In genomic region chr18:75727479-75727878, GRCh38 we compare ENCODE assay signal across 8 cellular contexts.
DNase-seq lines count a peak whose midpoint lies in the region; ATAC-seq and TF ChIP-seq lines count a peak whose summit lies in the region.

No MANE protein-coding gene starts in this region.

- H2AFZ ChIP-seq in SK-N-SH (ENCODE audit: low read depth) (no peak overlapping the region), Loucy (ENCODE audit: low read length) (no peak overlapping the region)

- H3K36me3 ChIP-seq in SK-N-SH (replicated peaks in 1 of 2; ENCODE audit: control insufficient read depth in 1 of 2, insufficient read depth in 2 of 2, low read length in 1 of 2) (no peaks in the 10 kb centered on the region), Loucy (ENCODE audit: insufficient read depth, low read length) (no peaks in the 10 kb centered on the region)

- H3K4me3 ChIP-seq in SK-N-SH (ENCODE audit: low read depth in 2 of 2, low read length in 1 of 2) = no peak overlapping the region
- H3K4me3 ChIP-seq in Loucy (ENCODE audit: low read length, poor library complexity, severe bottlenecking) = no peak overlapping the region
- no peak overlapping the region for H3K4me3 ChIP-seq in WI38 (ENCODE audit: low read depth, low read length)

- H3K4me1 ChIP-seq in SK-N-SH (ENCODE audit: control insufficient read depth in 1 of 2, insufficient read depth in 2 of 2, low read depth in 1 of 2, low read length in 1 of 2) = no peaks in the 10 kb centered on the region
- H3K4me1 ChIP-seq in Loucy (ENCODE audit: insufficient read depth, low read length, poor library complexity, severe bottlenecking) = no peaks in the 10 kb centered on the region

- H3K9ac ChIP-seq in SK-N-SH = no peak overlapping the region
- no peak overlapping the region for H3K9ac ChIP-seq in Loucy (ENCODE audit: low read depth, low read length, poor library complexity, severe bottlenecking)

- 33% methylated on average over 5 of the region's 7 CpGs for WGBS in SK-N-SH (ENCODE audit: low lambda C conversion rate)

- no peak for TF ChIP-seq EP300 in SK-N-SH (IDR thresholded peaks at IDR 0.05; ENCODE audit: borderline replicate concordance in 1 of 2, low read depth in 1 of 2, low read length in 1 of 2)

- H3K27ac ChIP-seq in SK-N-SH (ENCODE audit: low read depth in 2 of 2, low read length in 1 of 2) = no peak overlapping the region

- H3K9me2 ChIP-seq in SK-N-SH (no peaks in the 10 kb centered on the region), Loucy (replicated peaks; ENCODE audit: low read depth, low read length) (no peaks in the 10 kb centered on the region)

- TF ChIP-seq RAD21 in SK-N-SH (IDR thresholded peaks at IDR 0.05; ENCODE audit: low read length) = peak; percentile 53

- no peaks in the 10 kb centered on the region for H3F3A ChIP-seq in SK-N-SH (replicated peaks; ENCODE audit: insufficient read depth)
- H3F3A ChIP-seq in Loucy (ENCODE audit: low read depth) = no peaks in the 10 kb centered on the region

- CTCF ChIA-PET in SK-N-SH (lab: Yijun Ruan, JAX) = interaction anchor here (0.7 to 1.6 kb wide), 8 partner anchors 14 to 1435 kb away, joined by 3 to 5 read pairs (median 3); no protein-coding TSS in a partner anchor

- H3K79me2 ChIP-seq in SK-N-SH (ENCODE audit: insufficient read depth) = no peaks in the 10 kb centered on the region
- no peaks in the 10 kb centered on the region for H3K79me2 ChIP-seq in Loucy (ENCODE audit: insufficient read depth, low read length)

- H3K27me3 ChIP-seq in SK-N-SH (ENCODE audit: insufficient read depth) (no peaks in the 10 kb centered on the region), Loucy (ENCODE audit: insufficient read depth, low read length, poor library complexity, severe bottlenecking) (no peaks in the 10 kb centered on the region)

- DNase-seq in SK-N-SH (peak; percentile 47), hepatic stellate cell (ENCODE audit: low spot score) (peak; percentile 8)
- DNase-seq in stimulated activated CD4-positive, alpha-beta T cell treated with anti-CD3 and anti-CD28 coated beads, Interleukin-4, amount 100 ng/mL, for 1 hour = peak; percentile 13

- no peaks in the 10 kb centered on the region for H3K9me3 ChIP-seq in SK-N-SH
- H3K9me3 ChIP-seq in Loucy (ENCODE audit: insufficient read depth, low read depth, low read length) = no peaks in the 10 kb centered on the region

- H3K4me2 ChIP-seq in SK-N-SH = no peak overlapping the region
- no peak overlapping the region for H3K4me2 ChIP-seq in Loucy (ENCODE audit: low read depth, low read length, poor library complexity, severe bottlenecking)

- no peaks in the 10 kb centered on the region for H4K20me1 ChIP-seq in SK-N-SH (ENCODE audit: insufficient read depth)
- no peaks in the 10 kb centered on the region for H4K20me1 ChIP-seq in Loucy (ENCODE audit: insufficient read depth, low read length, poor library complexity, severe bottlenecking)

- POLR2A ChIA-PET in SK-N-SH (lab: Yijun Ruan, JAX) = no interaction called here

- TF ChIP-seq CTCF in SK-N-SH (IDR thresholded peaks at IDR 0.05) = no peak; the same call in 1 of the 2 replicates
- TF ChIP-seq CTCF in Loucy (conservative IDR thresholded peaks at IDR 0.05; ENCODE audit: low read length) = peak; percentile 54
- peak; percentile 46 for TF ChIP-seq CTCF in WI38 (IDR thresholded peaks at IDR 0.05; ENCODE audit: low read depth, low read length)

- no peak for ATAC-seq in SK-N-SH treated with all-trans-retinoic acid at 6 μM for 48 hours
- ATAC-seq in GM18870 (IDR thresholded peaks at IDR 0.05; ENCODE audit: unreplicated experiment) = no peak
- ATAC-seq in HG02571 (IDR thresholded peaks at IDR 0.05; ENCODE audit: unreplicated experiment) = no peak

TF ChIP-seq in SK-N-SH, 30 proteins besides CTCF, POLR2A, EP300 and RAD21:
- TF ChIP-seq SIN3A (IDR thresholded peaks at IDR 0.05; ENCODE audit: borderline replicate concordance, low read depth, low read length) (no peak), ELF1 (IDR thresholded peaks at IDR 0.05) (no peak), JUND (IDR thresholded peaks at IDR 0.05) (no peak), GATA2 (CRISPR knock-in tag; IDR thresholded peaks at IDR 0.05) (no peak), TAF1 (IDR thresholded peaks at IDR 0.05; ENCODE audit: borderline replicate concordance, low read depth, low read length) (no peak), NRF1 (IDR thresholded peaks at IDR 0.05; ENCODE audit: low read depth, low read length) (no peak), RFX5 (IDR thresholded peaks at IDR 0.05; ENCODE audit: low read length) (no peak), RXRA (IDR thresholded peaks at IDR 0.05; ENCODE audit: borderline replicate concordance, low read depth) (no peak), USF1 (IDR thresholded peaks at IDR 0.05; ENCODE audit: borderline replicate concordance, low read depth) (no peak), SMC3 (IDR thresholded peaks at IDR 0.05; ENCODE audit: low read depth, low read length) (no peak)
- TF ChIP-seq, protein P1, sequence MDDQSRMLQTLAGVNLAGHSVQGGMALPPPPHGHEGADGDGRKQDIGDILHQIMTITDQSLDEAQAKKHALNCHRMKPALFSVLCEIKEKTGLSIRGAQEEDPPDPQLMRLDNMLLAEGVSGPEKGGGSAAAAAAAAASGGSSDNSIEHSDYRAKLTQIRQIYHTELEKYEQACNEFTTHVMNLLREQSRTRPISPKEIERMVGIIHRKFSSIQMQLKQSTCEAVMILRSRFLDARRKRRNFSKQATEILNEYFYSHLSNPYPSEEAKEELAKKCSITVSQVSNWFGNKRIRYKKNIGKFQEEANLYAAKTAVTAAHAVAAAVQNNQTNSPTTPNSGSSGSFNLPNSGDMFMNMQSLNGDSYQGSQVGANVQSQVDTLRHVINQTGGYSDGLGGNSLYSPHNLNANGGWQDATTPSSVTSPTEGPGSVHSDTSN (IDR thresholded peaks at IDR 0.05) = no peak
TF ChIP-seq in SK-N-SH: peak in this region for 0.

TF ChIP-seq in SK-N-SH treated with all-trans-retinoic acid at 6 μM for 48 hours, 23 proteins besides CTCF, POLR2A, EP300 and RAD21:
- TF ChIP-seq ZNF70 (CRISPR knock-in tag; IDR thresholded peaks at IDR 0.05) (no peak), TOX (CRISPR knock-in tag; IDR thresholded peaks at IDR 0.05; ENCODE audit: borderline replicate concordance) (no peak), TCF4 (CRISPR knock-in tag; IDR thresholded peaks at IDR 0.05; ENCODE audit: borderline replicate concordance) (no peak), RARB (CRISPR knock-in tag; IDR thresholded peaks at IDR 0.05) (no peak), GLIS3 (CRISPR knock-in tag; IDR thresholded peaks at IDR 0.05) (no peak), ARNTL (CRISPR knock-in tag; IDR thresholded peaks at IDR 0.05; ENCODE audit: borderline replicate concordance, low read depth) (no peak), ESRRG (CRISPR knock-in tag; IDR thresholded peaks at IDR 0.05) (no peak), ZFP30 (CRISPR knock-in tag; IDR thresholded peaks at IDR 0.05) (no peak), CSDC2 (CRISPR knock-in tag; IDR thresholded peaks at IDR 0.05) (no peak), PPARA (CRISPR knock-in tag; IDR thresholded peaks at IDR 0.05; ENCODE audit: borderline replicate concordance) (no peak), ZFP3 (CRISPR knock-in tag; IDR thresholded peaks at IDR 0.05) (no peak)
- TF ChIP-seq, protein P2, sequence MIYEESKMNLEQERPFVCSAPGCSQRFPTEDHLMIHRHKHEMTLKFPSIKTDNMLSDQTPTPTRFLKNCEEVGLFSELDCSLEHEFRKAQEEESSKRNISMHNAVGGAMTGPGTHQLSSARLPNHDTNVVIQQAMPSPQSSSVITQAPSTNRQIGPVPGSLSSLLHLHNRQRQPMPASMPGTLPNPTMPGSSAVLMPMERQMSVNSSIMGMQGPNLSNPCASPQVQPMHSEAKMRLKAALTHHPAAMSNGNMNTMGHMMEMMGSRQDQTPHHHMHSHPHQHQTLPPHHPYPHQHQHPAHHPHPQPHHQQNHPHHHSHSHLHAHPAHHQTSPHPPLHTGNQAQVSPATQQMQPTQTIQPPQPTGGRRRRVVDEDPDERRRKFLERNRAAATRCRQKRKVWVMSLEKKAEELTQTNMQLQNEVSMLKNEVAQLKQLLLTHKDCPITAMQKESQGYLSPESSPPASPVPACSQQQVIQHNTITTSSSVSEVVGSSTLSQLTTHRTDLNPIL (CRISPR knock-in tag; IDR thresholded peaks at IDR 0.05; ENCODE audit: low read depth) = no peak
- TF ChIP-seq, protein P3, sequence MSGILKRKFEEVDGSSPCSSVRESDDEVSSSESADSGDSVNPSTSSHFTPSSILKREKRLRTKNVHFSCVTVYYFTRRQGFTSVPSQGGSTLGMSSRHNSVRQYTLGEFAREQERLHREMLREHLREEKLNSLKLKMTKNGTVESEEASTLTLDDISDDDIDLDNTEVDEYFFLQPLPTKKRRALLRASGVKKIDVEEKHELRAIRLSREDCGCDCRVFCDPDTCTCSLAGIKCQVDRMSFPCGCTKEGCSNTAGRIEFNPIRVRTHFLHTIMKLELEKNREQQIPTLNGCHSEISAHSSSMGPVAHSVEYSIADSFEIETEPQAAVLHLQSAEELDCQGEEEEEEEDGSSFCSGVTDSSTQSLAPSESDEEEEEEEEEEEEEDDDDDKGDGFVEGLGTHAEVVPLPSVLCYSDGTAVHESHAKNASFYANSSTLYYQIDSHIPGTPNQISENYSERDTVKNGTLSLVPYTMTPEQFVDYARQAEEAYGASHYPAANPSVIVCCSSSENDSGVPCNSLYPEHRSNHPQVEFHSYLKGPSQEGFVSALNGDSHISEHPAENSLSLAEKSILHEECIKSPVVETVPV (CRISPR knock-in tag; IDR thresholded peaks at IDR 0.05) = no peak
